7 cellular contexts compared by ENCODE assay signal in the genomic region with DNA sequence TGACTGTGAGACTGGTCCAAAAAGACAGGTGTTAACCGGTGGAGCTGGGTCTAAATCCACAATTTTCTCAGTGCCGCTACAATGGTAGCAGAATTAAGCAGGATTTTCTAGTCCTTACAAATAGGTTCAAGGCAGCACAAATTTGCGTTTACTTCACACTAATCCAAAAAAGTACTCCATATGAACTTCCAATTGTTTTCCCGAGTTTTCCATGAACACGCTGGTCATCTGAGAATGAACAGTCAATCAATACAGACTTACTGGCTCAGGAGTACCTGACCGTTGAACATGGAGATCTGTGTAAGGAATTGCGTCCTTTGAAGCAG. TPM values are rescaled to one million over a fixed set of nuclear protein-coding genes. Genes with fewer than 3 reads are reported as not detected.
DNase-seq lines count a peak whose midpoint lies in the region; ATAC-seq, FAIRE-seq and TF ChIP-seq lines count a peak whose summit lies in the region.

No MANE protein-coding gene starts in this region.

- H3K9ac ChIP-seq in GM12878 (ENCODE audit: control insufficient read depth, insufficient read depth, low read length) = peak overlapping the region; percentile 58; the same call in 1 of the 2 replicates

- H3K27me3 Mint-ChIP-seq in HFFc6 (ENCODE audit: insufficient read depth) = peaks cover 3% of the 10 kb centered on the region; the same call in 1 of the 2 replicates
- no peaks in the 10 kb centered on the region for H3K27me3 Mint-ChIP-seq in stimulated activated naive CD8-positive, alpha-beta T cell treated with anti-CD3 and anti-CD28 coated beads, Interleukin-15, amount 100 ng/mL, for 72 hours

- TF ChIP-seq CTCF in HFFc6 (IDR thresholded peaks at IDR 0.05) (no peak), GM12878 (IDR thresholded peaks at IDR 0.05 in 2 of 3, conservative IDR thresholded peaks at IDR 0.05 in 1 of 3; ENCODE audit: control insufficient read depth in 2 of 3, extremely low read depth in 1 of 3, insufficient read depth in 1 of 3, low read depth in 3 of 3, low read length in 3 of 3) (no peak)

- TF ChIP-seq POLR2A in GM12878 (IDR thresholded peaks at IDR 0.05; ENCODE audit: low read depth, low read length) = no peak

- H3K36me3 Mint-ChIP-seq in HFFc6 (ENCODE audit: low read depth) = peaks cover 16% of the 10 kb centered on the region

- 79% methylated on average over 7 of the region's 7 CpGs for WGBS in GM12878 (ENCODE audit: insufficient coverage, insufficient replicate concordance, low lambda C conversion rate, missing lambda C conversion rate)

- CTCF ChIA-PET in GM12878 (lab: Yijun Ruan, JAX) = no interaction called here

- DNase-seq in HFFc6 (no peak), GM12878 (ENCODE audit: low read depth, low spot score) (no peak), NCI-H146 treated with DMSO at 0.1 percent for 48 hours (lab: John Stamatoyannopoulos, UW; ENCODE audit: unreplicated experiment) (no peak), SW 1271 (lab: John Stamatoyannopoulos, UW) (no peak), DMS 273 (lab: John Stamatoyannopoulos, UW; ENCODE audit: unreplicated experiment) (no peak)
- no peak for DNase-seq in stimulated activated naive CD8-positive, alpha-beta T cell treated with anti-CD3 and anti-CD28 coated beads, Interleukin-15, amount 100 ng/mL, for 72 hours

- TF ChIP-seq EP300 in GM12878 (IDR thresholded peaks at IDR 0.05; ENCODE audit: borderline replicate concordance in 1 of 2, control insufficient read depth in 1 of 2, low read depth in 2 of 2, low read length in 2 of 2) = no peak

- peaks cover 33% of the 10 kb centered on the region for H3K4me1 Mint-ChIP-seq in HFFc6 (ENCODE audit: low read depth)
- peaks cover 30% of the 10 kb centered on the region for H3K4me1 Mint-ChIP-seq in stimulated activated naive CD8-positive, alpha-beta T cell treated with anti-CD3 and anti-CD28 coated beads, Interleukin-15, amount 100 ng/mL, for 72 hours

- no peaks in the 10 kb centered on the region for H3K9me3 ChIP-seq in GM12878 (replicated peaks; ENCODE audit: control insufficient read depth, insufficient read depth, low read length)

- peak overlapping the region; percentile 75 for H3K27ac Mint-ChIP-seq in HFFc6
- no peak overlapping the region for H3K27ac Mint-ChIP-seq in stimulated activated naive CD8-positive, alpha-beta T cell treated with anti-CD3 and anti-CD28 coated beads, Interleukin-15, amount 100 ng/mL, for 72 hours

- no peaks in the 10 kb centered on the region for H3K27me3 ChIP-seq in GM12878 (replicated peaks in 1 of 2; ENCODE audit: control insufficient read depth in 2 of 2, insufficient read depth in 2 of 2, low read length in 1 of 2)
- H3K27me3 ChIP-seq in layer of hippocampus (ENCODE audit: control insufficient read depth, insufficient read depth, low read length) = no peaks in the 10 kb centered on the region

- peak overlapping the region; percentile 65 for H3K4me3 ChIP-seq in GM12878

- intact Hi-C loops in GM12878 (cut with micrococcal nuclease; ENCODE audit: unreplicated experiment) = no loop called here

- no peaks in the 10 kb centered on the region for H4K20me1 ChIP-seq in GM12878 (ENCODE audit: control insufficient read depth, insufficient read depth)

- H2AFZ ChIP-seq in GM12878 (ENCODE audit: control insufficient read depth, low read depth, low read length) = peak overlapping the region; percentile 87

- TSS peak; percentile 66 for BruUV-seq in GM12878 (replicated peaks; lab: Mats Ljungman, UMichigan)

- peaks cover 4% of the 10 kb centered on the region; the same call in 1 of the 2 replicates for H3K4me1 ChIP-seq in GM12878 (ENCODE audit: control insufficient read depth, insufficient read depth, low read length)

- RAD21 ChIA-PET in GM12878 (lab: Charles Lee; ENCODE audit: unreplicated experiment) = interaction anchor here (0.6 to 1.3 kb wide), 2 partner anchors 9 to 38 kb away, joined by 3 read pairs; no protein-coding TSS in a partner anchor

- SMC1A ChIA-PET in GM12878 (lab: Charles Lee; ENCODE audit: uncharacterized antibody, unreplicated experiment) = interaction anchor here (0.6 to 1.5 kb wide), 5 partner anchors 12 to 181 kb away, joined by 3 to 4 read pairs (median 3); no protein-coding TSS in a partner anchor

- peak overlapping the region; percentile 95 for H3K4me3 Mint-ChIP-seq in HFFc6
- H3K4me3 Mint-ChIP-seq in stimulated activated naive CD8-positive, alpha-beta T cell treated with anti-CD3 and anti-CD28 coated beads, Interleukin-15, amount 100 ng/mL, for 72 hours = peak overlapping the region; percentile 71

- no peaks in the 10 kb centered on the region; the same call in 1 of the 2 replicates for H3K79me2 ChIP-seq in GM12878 (ENCODE audit: control insufficient read depth, insufficient read depth, low read length)

- no peak for FAIRE-seq in GM12878 (lab: Jason Lieb, UNC)

- no peak for ATAC-seq in GM12878
- ATAC-seq in stimulated activated naive CD8-positive, alpha-beta T cell treated with anti-CD3 and anti-CD28 coated beads, Interleukin-15, amount 100 ng/mL, for 72 hours = no peak

- POLR2A ChIA-PET in GM12878 (lab: Charles Lee) = interaction anchor here (1.0 to 1.4 kb wide), 2 partner anchors 12 to 16 kb away, joined by 3 to 4 read pairs; no protein-coding TSS in a partner anchor

- no peaks in the 10 kb centered on the region for H3K9me3 Mint-ChIP-seq in HFFc6
- no peaks in the 10 kb centered on the region for H3K9me3 Mint-ChIP-seq in stimulated activated naive CD8-positive, alpha-beta T cell treated with anti-CD3 and anti-CD28 coated beads, Interleukin-15, amount 100 ng/mL, for 72 hours

- H3K27ac ChIP-seq in GM12878 (ENCODE audit: control insufficient read depth, insufficient read depth) (no peak overlapping the region), layer of hippocampus (ENCODE audit: low read depth, low read length) (peak overlapping the region; percentile 85)

- no peak for TF ChIP-seq RAD21 in GM12878 (IDR thresholded peaks at IDR 0.05; ENCODE audit: insufficient read depth, low read depth, low read length)

- peak overlapping the region; percentile 94 for H3K4me2 ChIP-seq in GM12878 (ENCODE audit: control insufficient read depth, insufficient read depth)

- in situ Hi-C loops in GM12878 (cut with MboI) = no loop called here

- no peaks in the 10 kb centered on the region for H3K36me3 ChIP-seq in GM12878 (ENCODE audit: control insufficient read depth in 2 of 2, insufficient read depth in 2 of 2, low read length in 1 of 2)

TF ChIP-seq in GM12878, 131 proteins besides CTCF, POLR2A, EP300 and RAD21 (continues in another document):
- TF ChIP-seq EZH2 (IDR thresholded peaks at IDR 0.05; ENCODE audit: borderline replicate concordance, control insufficient read depth, low read depth, low read length) (no peak), YBX1 (IDR thresholded peaks at IDR 0.05) (no peak)

RNA-seq across cellular contexts. Expression of gene SLC35D2, which starts 0.7 kb away (rescaled TPM):
- total RNA-seq in HFFc6 (2021; fragmentation: NEBNext Ultra II Directional; extraction: Animal tissue kit (Norgen Biotek cat#: 25700)) = 10 to 100 TPM; 15.6 to 23.9 (median 19.9) TPM
- 9.0 and 9.9 TPM in 2 replicates for total RNA-seq in GM12878 (2013; cell fraction: nucleolus; rRNA removed)
- 3.6 and 4.4 TPM in 2 replicates for total RNA-seq in GM12878 (2014; rRNA removed)
- total RNA-seq in GM12878 (2014; rRNA removed; fragmentation: Illumina TruSeq; extraction: Trizol) = 5.2 and 5.5 TPM in 2 replicates
- 6.1 and 6.5 TPM in 2 replicates for total RNA-seq in GM12878 (2021)
- polyA plus RNA-seq in GM12878 (2011; ENCODE audit: low read depth) = 6.9 TPM
- 0.99 and 1.4 TPM in 2 replicates for polyA plus RNA-seq in GM12878 (2011; rRNA removed)
- 0.42 and 0.61 TPM in 2 replicates for polyA plus RNA-seq in GM12878 (2011; cell fraction: cytosol; rRNA removed)
- 0.51 and 0.61 TPM in 2 replicates for polyA plus RNA-seq in GM12878 (2011; cell fraction: nucleus; rRNA removed)
- 9.5 and 10.8 TPM in 2 replicates for polyA plus RNA-seq in GM12878 (2012)
- polyA plus RNA-seq in GM12878 (2014; fragmentation: Illumina TruSeq; extraction: Trizol) = 6.3 TPM in 2 replicates
- polyA plus RNA-seq in GM12878 (2014; fragmentation: Nextera tagmentation; extraction: Ambion mirVana) = 1 to 10 TPM; 1.3 to 3.3 TPM
- 2.8 and 6.0 TPM in 2 replicates for polyA plus RNA-seq in GM12878 (2014; rRNA removed)
- 1 to 10 TPM in 1 of 2 experiments, under 1 TPM in 1; 0.64 to 3.2 TPM for polyA plus RNA-seq in GM12878 (2016; fragmentation: Nextera tagmentation; extraction: Ambion mirVana)
- polyA minus RNA-seq in GM12878 (2011; rRNA and poly(A)+ RNA removed) = 0.66 and 1.3 TPM in 2 replicates
- polyA minus RNA-seq in GM12878 (2011; cell fraction: cytosol; rRNA and poly(A)+ RNA removed) = not detected in 2 replicates
- not detected in 2 replicates for polyA minus RNA-seq in GM12878 (2011; cell fraction: nucleus; rRNA and poly(A)+ RNA removed)

RNA-seq across cellular contexts. Expression of gene ZNF367, which starts 35.4 kb away (rescaled TPM):
- 10 to 100 TPM in 5 of 6 experiments, 1 to 10 TPM in 1; 6.1 to 12.2 (median 11.5) TPM for total RNA-seq in HFFc6 (2021; fragmentation: NEBNext Ultra II Directional; extraction: Animal tissue kit (Norgen Biotek cat#: 25700))
- 9.3 and 9.5 TPM in 2 replicates for total RNA-seq in GM12878 (2013; cell fraction: nucleolus; rRNA removed)
- total RNA-seq in GM12878 (2014; rRNA removed) (16.3 and 17.8 TPM in 2 replicates), GM12878 (2014; rRNA removed; fragmentation: Illumina TruSeq; extraction: Trizol) (15.5 and 15.6 TPM in 2 replicates), GM12878 (2021) (14.3 and 15.7 TPM in 2 replicates)
- polyA plus RNA-seq in GM12878 (2011; ENCODE audit: low read depth) = 3.8 TPM
- polyA plus RNA-seq in GM12878 (2011; rRNA removed) (10.2 and 14.5 TPM in 2 replicates), GM12878 (2014; fragmentation: Illumina TruSeq; extraction: Trizol) (13.3 and 14.7 TPM in 2 replicates), GM12878 (2014; fragmentation: Nextera tagmentation; extraction: Ambion mirVana) (1 to 10 TPM; 3.9 to 5.5 TPM), GM12878 (2014; rRNA removed) (9.8 and 12.0 TPM in 2 replicates), GM12878 (2016; fragmentation: Nextera tagmentation; extraction: Ambion mirVana) (1 to 10 TPM; 2.9 to 6.2 TPM)
- 4.3 and 4.9 TPM in 2 replicates for polyA plus RNA-seq in GM12878 (2011; cell fraction: cytosol; rRNA removed)
- 5.7 and 6.0 TPM in 2 replicates for polyA plus RNA-seq in GM12878 (2011; cell fraction: nucleus; rRNA removed)
- polyA plus RNA-seq in GM12878 (2012) = 5.4 and 8.0 TPM in 2 replicates
- polyA minus RNA-seq in GM12878 (2011; rRNA and poly(A)+ RNA removed) = 4.0 and 5.5 TPM in 2 replicates
- polyA minus RNA-seq in GM12878 (2011; cell fraction: cytosol; rRNA and poly(A)+ RNA removed) = 4.9 and 5.6 TPM in 2 replicates
- 3.0 and 5.5 TPM in 2 replicates for polyA minus RNA-seq in GM12878 (2011; cell fraction: nucleus; rRNA and poly(A)+ RNA removed)
